ENCODE assay signal across 16 cellular contexts in genomic region chr20:9516658-9516987, GRCh38. TPM values are rescaled to one million over a fixed set of nuclear protein-coding genes. Genes with fewer than 3 reads are reported as not detected.
DNase-seq lines count a peak whose midpoint lies in the region; ATAC-seq and TF ChIP-seq lines count a peak whose summit lies in the region.
"Had no signal": no experiment of that assay in that cellular context is flagged by ENCODE, and none has a peak within 500 bp of the region (broad histone marks: within the 10 kb centered on the region; RNA-seq: fewer than 3 reads in every experiment).

No MANE protein-coding gene starts in this region.

- no peaks in the 10 kb centered on the region for H3K9me3 Mint-ChIP-seq in activated B cell treated with CpG ODN at 0.5 μM for 24 hours
- H3K9me3 Mint-ChIP-seq in type B pancreatic cell: no peaks in the 10 kb centered on the region
- H3K9me3 Mint-ChIP-seq in activated T-cell treated with anti-CD3 and anti-CD28 coated beads, Interleukin-2, amount 50 U/mL, for 4 hours: no peaks in the 10 kb centered on the region
- H3K9me3 Mint-ChIP-seq in MCF 10A (ENCODE audit: unreplicated experiment): no peaks in the 10 kb centered on the region

- H3K36me3 ChIP-seq in cardiac muscle cell: no peaks in the 10 kb centered on the region

- peak overlapping the region; percentile 27 for H3K4me3 ChIP-seq in cardiac muscle cell

- no peak for TF ChIP-seq CTCF in cardiac muscle cell (IDR thresholded peaks at IDR 0.05; ENCODE audit: low read depth, low read length)
- TF ChIP-seq CTCF in activated B cell treated with CpG ODN at 0.5 μM for 24 hours (IDR thresholded peaks at IDR 0.05): no peak
- TF ChIP-seq CTCF in type B pancreatic cell (conservative IDR thresholded peaks at IDR 0.05): no peak
- TF ChIP-seq CTCF in MCF 10A (IDR thresholded peaks at IDR 0.05; ENCODE audit: unreplicated experiment): no peak

- no peak overlapping the region for H3K27ac ChIP-seq in cardiac muscle cell

- POLR2A ChIA-PET in activated B cell treated with CpG ODN at 0.5 μM for 24 hours (lab: Charles Lee): no interaction called here
- POLR2A ChIA-PET in MCF 10A (lab: Yijun Ruan, JAX): no interaction called here

- peak overlapping the region; percentile 36 for H3K4me3 Mint-ChIP-seq in activated B cell treated with CpG ODN at 0.5 μM for 24 hours
- peak overlapping the region; percentile 38 for H3K4me3 Mint-ChIP-seq in type B pancreatic cell
- no peak overlapping the region for H3K4me3 Mint-ChIP-seq in activated T-cell treated with anti-CD3 and anti-CD28 coated beads, Interleukin-2, amount 50 U/mL, for 4 hours
- H3K4me3 Mint-ChIP-seq in MCF 10A (ENCODE audit: unreplicated experiment): no peak overlapping the region

- peaks cover 13% of the 10 kb centered on the region for H3K4me1 ChIP-seq in cardiac muscle cell (ENCODE audit: low read depth)

- no peak for DNase-seq in cardiac muscle cell (ENCODE audit: low read depth in 1 of 2, low spot score in 1 of 2)
- no peak for DNase-seq in Right ventricle myocardium inferior (ENCODE audit: missing footprints)
- no peak for DNase-seq in activated B cell treated with CpG ODN at 0.5 μM for 24 hours
- DNase-seq in iPS-NIHi7 (ENCODE audit: extremely low spot score): peak; percentile 19
- no peak for DNase-seq in type B pancreatic cell (ENCODE audit: extremely low spot score, unreplicated experiment)
- DNase-seq in NCI-H69 (lab: John Stamatoyannopoulos, UW): no peak
- no peak for DNase-seq in activated T-cell treated with anti-CD3 and anti-CD28 coated beads, Interleukin-2, amount 50 U/mL, for 4 hours
- DNase-seq in MCF 10A (ENCODE audit: unreplicated experiment): no peak
- DNase-seq: activated CD4-positive, alpha-beta T cell treated with anti-CD3 and anti-CD28 coated beads, Interleukin-2, amount 50 U/mL, for 4 hours; activated naive CD4-positive, alpha-beta T cell treated with anti-CD3 and anti-CD28 coated beads, Interleukin-2, amount 50 U/mL, for 16 hours; DMS 273 treated with DMSO at 0.1 percent for 48 hours; Karpas-422; OCI-M1 had no signal

- peaks cover 25% of the 10 kb centered on the region for H3K4me1 Mint-ChIP-seq in activated B cell treated with CpG ODN at 0.5 μM for 24 hours
- peaks cover 12% of the 10 kb centered on the region for H3K4me1 Mint-ChIP-seq in type B pancreatic cell (ENCODE audit: unreplicated experiment)
- no peaks in the 10 kb centered on the region for H3K4me1 Mint-ChIP-seq in activated T-cell treated with anti-CD3 and anti-CD28 coated beads, Interleukin-2, amount 50 U/mL, for 4 hours (ENCODE audit: low read depth)
- no peaks in the 10 kb centered on the region for H3K4me1 Mint-ChIP-seq in MCF 10A (ENCODE audit: insufficient read depth, unreplicated experiment)

- CTCF ChIA-PET in activated B cell treated with CpG ODN at 0.5 μM for 24 hours (lab: Charles Lee) (no interaction called here), MCF 10A (lab: Yijun Ruan, JAX) (no interaction called here)

- peaks cover 100% of the 10 kb centered on the region for H3K27me3 ChIP-seq in cardiac muscle cell

- no peaks in the 10 kb centered on the region for H3K36me3 Mint-ChIP-seq in activated B cell treated with CpG ODN at 0.5 μM for 24 hours (ENCODE audit: low read depth)
- H3K36me3 Mint-ChIP-seq in type B pancreatic cell: no peaks in the 10 kb centered on the region
- H3K36me3 Mint-ChIP-seq in activated T-cell treated with anti-CD3 and anti-CD28 coated beads, Interleukin-2, amount 50 U/mL, for 4 hours (ENCODE audit: insufficient read depth): no peaks in the 10 kb centered on the region
- no peaks in the 10 kb centered on the region for H3K36me3 Mint-ChIP-seq in MCF 10A (ENCODE audit: insufficient read depth, unreplicated experiment)

- H3K27ac Mint-ChIP-seq in activated B cell treated with CpG ODN at 0.5 μM for 24 hours: no peak overlapping the region
- no peak overlapping the region for H3K27ac Mint-ChIP-seq in type B pancreatic cell
- H3K27ac Mint-ChIP-seq in MCF 10A (ENCODE audit: low read depth, unreplicated experiment): no peak overlapping the region

- H3K27me3 Mint-ChIP-seq in activated B cell treated with CpG ODN at 0.5 μM for 24 hours: peaks cover 46% of the 10 kb centered on the region
- H3K27me3 Mint-ChIP-seq in type B pancreatic cell: peaks cover 84% of the 10 kb centered on the region
- H3K27me3 Mint-ChIP-seq in activated T-cell treated with anti-CD3 and anti-CD28 coated beads, Interleukin-2, amount 50 U/mL, for 4 hours (ENCODE audit: low read depth): peaks cover 51% of the 10 kb centered on the region
- no peaks in the 10 kb centered on the region for H3K27me3 Mint-ChIP-seq in MCF 10A (ENCODE audit: insufficient read depth, unreplicated experiment)

- no peaks in the 10 kb centered on the region for H3K9me3 ChIP-seq in cardiac muscle cell (ENCODE audit: low read depth)

- BruUV-seq in MCF 10A (replicated peaks; lab: Mats Ljungman, UMichigan): no TSS peak

- intact Hi-C loops in Right ventricle myocardium inferior (cut with DNase I) (no loop called here), activated B cell treated with CpG ODN at 0.5 μM for 24 hours (cut with micrococcal nuclease) (no loop called here), MCF 10A (cut with micrococcal nuclease) (no loop called here)

- ATAC-seq in Right ventricle myocardium inferior: no peak
- no peak for ATAC-seq in activated B cell treated with CpG ODN at 0.5 μM for 24 hours (ENCODE audit: low read depth)
- ATAC-seq in activated T-cell treated with anti-CD3 and anti-CD28 coated beads, Interleukin-2, amount 50 U/mL, for 4 hours: no peak

RNA-seq across cellular contexts. Expression of gene LAMP5, which starts 2.2 kb away (rescaled TPM):
- total RNA-seq in cardiac muscle cell (0.32 and 0.89 TPM in 2 replicates), Right ventricle myocardium inferior (not detected), activated B cell treated with CpG ODN at 0.5 μM for 24 hours (0.29 and 0.42 TPM in 2 replicates), type B pancreatic cell (ENCODE audit: low replicate concordance) (3.3 and 7.6 TPM in 2 replicates), MCF 10A (2022) (not detected in 2 replicates)
- 0.35 and 1.9 TPM in 2 replicates for polyA plus RNA-seq in cardiac muscle cell
- total RNA-seq in activated T-cell treated with anti-CD3 and anti-CD28 coated beads, Interleukin-2, amount 50 U/mL, for 4 hours: not detected
- total RNA-seq: A673; T-helper 1 cell treated with Interleukin-12 subunit alpha and Interleukin-12 subunit beta and Interleukin-4 antibody, amounts not matched to agents 30 ng/mL and 1 ng/mL, for 36 hours had no signal
- polyA plus RNA-seq: liver had no signal

Comparison
In these comparisons a context has a peak if more than half of its experiments do, and no peak if none do; other contexts are left out.
1. H3K4me3 Mint-ChIP-seq: peak in activated B cell treated with CpG ODN at 0.5 μM for 24 hours (single experiment) and type B pancreatic cell (single experiment); none in activated T-cell treated with anti-CD3 and anti-CD28 coated beads, Interleukin-2, amount 50 U/mL, for 4 hours (single experiment) and MCF 10A (single experiment).